8 cellular contexts compared by ENCODE assay signal in the genomic region with DNA sequence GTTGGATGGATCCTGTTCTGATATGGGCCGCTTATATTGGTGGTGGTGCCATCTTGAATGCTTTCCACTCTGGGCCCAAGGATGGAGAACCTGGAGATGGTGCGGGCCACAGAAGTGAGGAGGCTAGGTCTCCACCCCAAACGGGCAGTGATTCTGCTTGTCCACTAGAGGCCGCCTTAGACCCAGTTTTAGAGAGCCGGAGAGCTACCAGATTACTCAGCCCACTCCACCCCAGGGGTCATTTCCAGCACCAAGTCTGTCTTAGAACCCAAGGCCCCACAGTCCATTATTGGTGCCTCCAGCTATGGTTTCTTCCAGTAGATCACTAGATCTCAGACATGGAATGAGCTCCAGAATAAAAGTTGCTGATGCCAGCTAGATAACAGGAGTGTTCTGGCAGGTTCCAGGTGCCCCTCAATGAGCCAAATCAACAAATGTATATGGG. TPM values are rescaled to one million over a fixed set of nuclear protein-coding genes. Genes with fewer than 3 reads are reported as not detected.
DNase-seq lines count a peak whose midpoint lies in the region; ATAC-seq lines count a peak whose summit lies in the region.

No MANE protein-coding gene starts in this region.

- H3K27me3 ChIP-seq in rectal smooth muscle tissue (ENCODE audit: control insufficient read depth, insufficient read depth, low read length) = no peaks in the 10 kb centered on the region

- peak overlapping the region; percentile 84 for H3K27ac ChIP-seq in rectal smooth muscle tissue (ENCODE audit: low read depth, low read length)

- no peaks in the 10 kb centered on the region for H3K36me3 ChIP-seq in rectal smooth muscle tissue (ENCODE audit: control insufficient read depth, insufficient read depth, low read length)

- no peak overlapping the region for H3K4me3 ChIP-seq in rectal smooth muscle tissue (ENCODE audit: low read length)

- intact Hi-C loops in left cardiac atrium (cut with DNase I) = loop anchor here (1.0 to 10.0 kb wide), 5 partner anchors 51 to 196 kb away; no protein-coding TSS in a partner anchor

- peaks cover 28% of the 10 kb centered on the region for H3K4me1 ChIP-seq in rectal smooth muscle tissue (ENCODE audit: control insufficient read depth, insufficient read depth, low read length)

- DNase-seq in CD1c-positive myeloid dendritic cell (ENCODE audit: extremely low spot score) = peak; percentile 79
- DNase-seq in LHCN-M2 (ENCODE audit: low read depth) = peak; percentile 84
- DNase-seq in SW480 (ENCODE audit: low spot score) = peak; percentile 71
- peak; percentile 73 for DNase-seq in amniotic epithelial cell (ENCODE audit: low read depth)
- DNase-seq in left cardiac atrium = peak; percentile 76

- ATAC-seq in GM19395 (IDR thresholded peaks at IDR 0.05; ENCODE audit: unreplicated experiment) = peak; percentile 80
- peak; percentile 79 to 83 for ATAC-seq in left cardiac atrium
- no peak for ATAC-seq in HG03025 (IDR thresholded peaks at IDR 0.05; ENCODE audit: low FRiP score, unreplicated experiment)

- H3K9ac ChIP-seq in rectal smooth muscle tissue (ENCODE audit: low read length) = no peak overlapping the region

RNA-seq across cellular contexts. Expression of a gene that starts 11.8 kb away (rescaled TPM):
- total RNA-seq in LHCN-M2 (2014; rRNA removed) (16.4 and 20.8 TPM in 2 replicates), left cardiac atrium (10 to 100 TPM; 12.0 to 12.4 TPM)
- 15.0 TPM for polyA plus RNA-seq in LHCN-M2 (2012)

RNA-seq across cellular contexts. Expression of a gene that starts 24.8 kb away (rescaled TPM):
- total RNA-seq in LHCN-M2 (2014; rRNA removed) (614 and 683 TPM in 2 replicates), left cardiac atrium (10 to 100 TPM in 1 of 2 donors, 1 to 10 TPM in 1; 9.2 to 20.1 TPM)
- 228 TPM for polyA plus RNA-seq in LHCN-M2 (2012)

Comparison
In these comparisons a context has a peak if more than half of its experiments do, and no peak if none do; other contexts are left out.
1. RNA of a gene that starts 24.8 kb away (total RNA-seq): 614 to 683 TPM in LHCN-M2; 9.2 to 20.1 TPM in left cardiac atrium; every median in the first group is over 10 times any median in the second.
2. Peak in every context shown above with its lines, with median percentiles within 50 percentile points of each other: DNase-seq.